ENCODE assay signal across 1 cellular context in the genomic region with DNA sequence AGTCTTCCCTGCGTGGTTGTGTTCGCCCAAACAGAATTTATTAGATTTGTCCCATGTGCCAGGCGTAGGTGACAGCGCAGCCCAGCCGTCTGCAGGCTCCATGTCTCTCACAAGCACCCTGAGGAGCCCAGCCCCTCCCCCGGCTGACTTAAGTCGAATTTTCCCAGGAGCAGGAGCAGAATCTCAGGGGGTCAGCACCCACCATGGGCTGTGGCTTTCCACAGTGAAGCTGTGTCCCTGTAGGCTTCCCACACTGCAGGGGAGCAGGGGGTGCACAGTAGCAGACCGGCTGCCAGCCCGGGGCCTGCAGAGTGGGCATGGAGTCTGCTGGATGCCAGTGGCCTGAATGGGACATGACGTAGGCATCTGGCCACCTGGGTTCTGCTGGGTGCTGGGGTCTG.
TF ChIP-seq lines count a peak whose summit lies in the region.

No MANE protein-coding gene starts in this region.

TF ChIP-seq in H1, 55 proteins besides CTCF, POLR2A, EP300 and RAD21 (continued from another document):
- no peak for TF ChIP-seq SP1 (IDR thresholded peaks at IDR 0.05; ENCODE audit: low read depth, low read length)
